Comparison of ENCODE assay signal across 27 cellular contexts in genomic region chr1:3099861-3100260, GRCh38.
"Had no signal": no experiment of that assay in that cellular context is flagged by ENCODE, and none has a peak within 500 bp of the region (broad histone marks: within the 10 kb centered on the region; RNA-seq: fewer than 3 reads in every experiment).

No MANE protein-coding gene starts in this region.

- H3K4me1 Mint-ChIP-seq: stimulated activated effector memory CD8-positive, alpha-beta T cell treated with anti-CD3 and anti-CD28 coated beads, Interleukin-12 subunit alpha, Interleukin-12 subunit beta, amount 100 ng/mL, for 72 hours; stimulated activated memory B cell treated with anti-CD40 and anti-IgM and Interleukin-4, amounts not matched to agents 10 μg/mL and 1 μg/mL and 100 μg/mL, for 72 hours; stimulated activated naive B cell treated with anti-CD40 and anti-IgM and Interleukin-4, amounts not matched to agents 10 μg/mL and 1 μg/mL and 100 μg/mL, for 72 hours; stimulated activated naive CD8-positive, alpha-beta T cell treated with anti-CD3 and anti-CD28 coated beads, Interleukin-15, amount 100 ng/mL, for 72 hours had no signal

- H3K36me3 ChIP-seq: stomach, suprapubic skin, thoracic aorta, tibial artery, tibial nerve, transverse colon, upper lobe of left lung, upper lobe of right lung, uterus, vagina had no signal

- H3K4me3 ChIP-seq: stomach, suprapubic skin, testis, thoracic aorta, tibial artery, tibial nerve, transverse colon, upper lobe of left lung, upper lobe of right lung, uterus, vagina had no signal

- DNase-seq: stimulated activated CD4-positive, alpha-beta T cell treated with anti-CD3 and anti-CD28 coated beads, Interleukin-2, amount 100 ng/mL, for 48 hours; stimulated activated CD4-positive, alpha-beta T cell treated with anti-CD3 and anti-CD28 coated beads, Interleukin-4, amount 100 ng/mL, for 1 hour; stimulated activated CD4-positive, alpha-beta T cell treated with anti-CD3 and anti-CD28 coated beads, Interleukin-4, amount 100 ng/mL, for 24 hours; stimulated activated CD4-positive, alpha-beta T cell treated with anti-CD3 and anti-CD28 coated beads, Interleukin-4, amount 100 ng/mL, for 4 hours; stimulated activated CD8-positive, alpha-beta memory T cell treated with anti-CD3 and anti-CD28 coated beads, Interleukin-4, amount 100 ng/mL, for 48 hours; stimulated activated naive B cell treated with anti-CD40 and anti-IgM and Interleukin-4, amounts not matched to agents 10 μg/mL and 1 μg/mL and 100 μg/mL, for 72 hours; stimulated activated naive CD4-positive, alpha-beta T cell; stimulated activated naive CD4-positive, alpha-beta T cell treated with Interleukin-2 at 50 U/mL for 16 hours; stimulated activated naive CD8-positive, alpha-beta T cell treated with anti-CD3 and anti-CD28 coated beads, Interleukin-15, amount 100 ng/mL, for 72 hours; stimulated activated naive CD8-positive, alpha-beta T cell treated with anti-CD3 and anti-CD28 coated beads, Interleukin-15, Interleukin-2, amounts not matched to agents 100 U/mL and 50 U/mL, for 24 hours; stomach; substantia nigra; testis; tibial artery; transverse colon; trophoblast cell; upper lobe of right lung; uterus had no signal

- H3K27me3 ChIP-seq: testis, tibial artery, tibial nerve, transverse colon, upper lobe of left lung, uterus, vagina had no signal

- H3K27me3 Mint-ChIP-seq: stimulated activated naive CD8-positive, alpha-beta T cell treated with anti-CD3 and anti-CD28 coated beads, Interleukin-15, Interleukin-2, amounts not matched to agents 100 ng/mL and 50 ng/mL, for 24 hours had no signal

- H3K27ac Mint-ChIP-seq: stimulated activated effector memory CD8-positive, alpha-beta T cell treated with anti-CD3 and anti-CD28 coated beads, Interleukin-12 subunit alpha, Interleukin-12 subunit beta, amount 100 ng/mL, for 72 hours; stimulated activated memory B cell treated with anti-CD40 and anti-IgM and Interleukin-4, amounts not matched to agents 10 μg/mL and 1 μg/mL and 100 μg/mL, for 72 hours; stimulated activated naive B cell treated with anti-CD40 and anti-IgM and Interleukin-4, amounts not matched to agents 10 μg/mL and 1 μg/mL and 100 μg/mL, for 72 hours; stimulated activated naive CD8-positive, alpha-beta T cell treated with anti-CD3 and anti-CD28 coated beads, Interleukin-15, Interleukin-2, amounts not matched to agents 100 ng/mL and 50 ng/mL, for 24 hours; type B pancreatic cell had no signal

- H3K9me3 ChIP-seq: stomach, suprapubic skin, testis, thoracic aorta, tibial artery, tibial nerve, transverse colon, upper lobe of left lung, upper lobe of right lung, uterus, vagina had no signal

- ATAC-seq: stimulated activated effector memory CD8-positive, alpha-beta T cell treated with anti-CD3 and anti-CD28 coated beads, Interleukin-12 subunit alpha, Interleukin-12 subunit beta, amount 100 ng/mL, for 72 hours; stimulated activated memory B cell treated with anti-CD40 and anti-IgM and Interleukin-4, amounts not matched to agents 10 μg/mL and 1 μg/mL and 100 μg/mL, for 72 hours; stimulated activated naive B cell treated with anti-CD40 and anti-IgM and Interleukin-4, amounts not matched to agents 10 μg/mL and 1 μg/mL and 100 μg/mL, for 72 hours; stimulated activated naive CD8-positive, alpha-beta T cell treated with anti-CD3 and anti-CD28 coated beads, Interleukin-15, amount 100 ng/mL, for 72 hours; stimulated activated naive CD8-positive, alpha-beta T cell treated with anti-CD3 and anti-CD28 coated beads, Interleukin-15, Interleukin-2, amounts not matched to agents 100 U/mL and 50 U/mL, for 24 hours; upper lobe of right lung had no signal

- H3K27ac ChIP-seq: stomach, suprapubic skin, testis, transverse colon, upper lobe of left lung, upper lobe of right lung, uterus, vagina had no signal

- H3K4me1 ChIP-seq: suprapubic skin, testis, transverse colon, upper lobe of right lung, uterus, vagina had no signal

- H3K9me3 Mint-ChIP-seq: stimulated activated effector memory CD8-positive, alpha-beta T cell treated with anti-CD3 and anti-CD28 coated beads, Interleukin-12 subunit alpha, Interleukin-12 subunit beta, amount 100 ng/mL, for 72 hours; stimulated activated memory B cell treated with anti-CD40 and anti-IgM and Interleukin-4, amounts not matched to agents 10 μg/mL and 1 μg/mL and 100 μg/mL, for 72 hours; stimulated activated naive B cell treated with anti-CD40 and anti-IgM and Interleukin-4, amounts not matched to agents 10 μg/mL and 1 μg/mL and 100 μg/mL, for 72 hours; stimulated activated naive CD8-positive, alpha-beta T cell treated with anti-CD3 and anti-CD28 coated beads, Interleukin-15, amount 100 ng/mL, for 72 hours; stimulated activated naive CD8-positive, alpha-beta T cell treated with anti-CD3 and anti-CD28 coated beads, Interleukin-15, Interleukin-2, amounts not matched to agents 100 ng/mL and 50 ng/mL, for 24 hours; type B pancreatic cell had no signal

- H3K36me3 Mint-ChIP-seq: stimulated activated effector memory CD8-positive, alpha-beta T cell treated with anti-CD3 and anti-CD28 coated beads, Interleukin-12 subunit alpha, Interleukin-12 subunit beta, amount 100 ng/mL, for 72 hours; stimulated activated memory B cell treated with anti-CD40 and anti-IgM and Interleukin-4, amounts not matched to agents 10 μg/mL and 1 μg/mL and 100 μg/mL, for 72 hours; stimulated activated naive B cell treated with anti-CD40 and anti-IgM and Interleukin-4, amounts not matched to agents 10 μg/mL and 1 μg/mL and 100 μg/mL, for 72 hours; type B pancreatic cell had no signal

- H3K4me3 Mint-ChIP-seq: stimulated activated effector memory CD8-positive, alpha-beta T cell treated with anti-CD3 and anti-CD28 coated beads, Interleukin-12 subunit alpha, Interleukin-12 subunit beta, amount 100 ng/mL, for 72 hours; stimulated activated memory B cell treated with anti-CD40 and anti-IgM and Interleukin-4, amounts not matched to agents 10 μg/mL and 1 μg/mL and 100 μg/mL, for 72 hours; stimulated activated naive B cell treated with anti-CD40 and anti-IgM and Interleukin-4, amounts not matched to agents 10 μg/mL and 1 μg/mL and 100 μg/mL, for 72 hours; stimulated activated naive CD8-positive, alpha-beta T cell treated with anti-CD3 and anti-CD28 coated beads, Interleukin-15, amount 100 ng/mL, for 72 hours; stimulated activated naive CD8-positive, alpha-beta T cell treated with anti-CD3 and anti-CD28 coated beads, Interleukin-15, Interleukin-2, amounts not matched to agents 100 ng/mL and 50 ng/mL, for 24 hours; type B pancreatic cell had no signal
